ENCODE assay signal across 1 cellular context in the genomic region with DNA sequence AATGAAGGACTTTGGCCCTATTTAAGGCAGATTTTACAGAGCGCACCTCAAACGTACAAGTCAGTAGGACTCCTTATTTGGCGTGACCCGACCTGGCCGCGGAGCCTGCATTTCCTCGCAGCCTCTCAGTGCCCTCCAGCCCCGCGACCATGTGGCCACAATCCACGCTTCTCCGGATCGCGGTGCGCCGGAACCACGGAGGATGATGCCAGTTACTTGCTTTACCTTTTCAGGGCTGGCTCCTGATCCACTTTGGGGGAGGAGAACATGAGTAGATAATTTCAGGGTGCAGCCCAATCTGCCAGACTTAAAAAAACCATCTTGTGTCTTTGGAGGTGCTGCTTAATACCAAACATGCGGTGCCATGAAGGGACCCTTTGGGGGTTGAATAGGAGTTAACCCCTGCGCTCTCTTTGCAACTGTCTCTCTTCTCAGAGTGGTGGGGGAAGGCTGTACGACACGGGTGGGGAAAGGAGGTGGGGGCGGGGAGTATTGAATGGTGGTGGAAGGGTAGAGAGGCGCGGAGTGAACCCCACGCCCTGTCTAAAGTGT.
TF ChIP-seq lines count a peak whose summit lies in the region.

No MANE protein-coding gene starts in this region.

TF ChIP-seq in GM23338, 12 proteins besides CTCF, POLR2A, EP300 and RAD21 (continued from another document):
- no peak for TF ChIP-seq EZH2 (IDR thresholded peaks at IDR 0.05; ENCODE audit: low read depth, unreplicated experiment)
- no peak for TF ChIP-seq POLR2AphosphoS5 (IDR thresholded peaks at IDR 0.05; ENCODE audit: low read depth)
- no peak for TF ChIP-seq ZNF331 (CRISPR knock-in tag; IDR thresholded peaks at IDR 0.05; ENCODE audit: low read depth)
- TF ChIP-seq ZNF114 (CRISPR knock-in tag; IDR thresholded peaks at IDR 0.05) = no peak
- no peak for TF ChIP-seq NANOG (IDR thresholded peaks at IDR 0.05; ENCODE audit: borderline replicate concordance)
- TF ChIP-seq, protein P1, sequence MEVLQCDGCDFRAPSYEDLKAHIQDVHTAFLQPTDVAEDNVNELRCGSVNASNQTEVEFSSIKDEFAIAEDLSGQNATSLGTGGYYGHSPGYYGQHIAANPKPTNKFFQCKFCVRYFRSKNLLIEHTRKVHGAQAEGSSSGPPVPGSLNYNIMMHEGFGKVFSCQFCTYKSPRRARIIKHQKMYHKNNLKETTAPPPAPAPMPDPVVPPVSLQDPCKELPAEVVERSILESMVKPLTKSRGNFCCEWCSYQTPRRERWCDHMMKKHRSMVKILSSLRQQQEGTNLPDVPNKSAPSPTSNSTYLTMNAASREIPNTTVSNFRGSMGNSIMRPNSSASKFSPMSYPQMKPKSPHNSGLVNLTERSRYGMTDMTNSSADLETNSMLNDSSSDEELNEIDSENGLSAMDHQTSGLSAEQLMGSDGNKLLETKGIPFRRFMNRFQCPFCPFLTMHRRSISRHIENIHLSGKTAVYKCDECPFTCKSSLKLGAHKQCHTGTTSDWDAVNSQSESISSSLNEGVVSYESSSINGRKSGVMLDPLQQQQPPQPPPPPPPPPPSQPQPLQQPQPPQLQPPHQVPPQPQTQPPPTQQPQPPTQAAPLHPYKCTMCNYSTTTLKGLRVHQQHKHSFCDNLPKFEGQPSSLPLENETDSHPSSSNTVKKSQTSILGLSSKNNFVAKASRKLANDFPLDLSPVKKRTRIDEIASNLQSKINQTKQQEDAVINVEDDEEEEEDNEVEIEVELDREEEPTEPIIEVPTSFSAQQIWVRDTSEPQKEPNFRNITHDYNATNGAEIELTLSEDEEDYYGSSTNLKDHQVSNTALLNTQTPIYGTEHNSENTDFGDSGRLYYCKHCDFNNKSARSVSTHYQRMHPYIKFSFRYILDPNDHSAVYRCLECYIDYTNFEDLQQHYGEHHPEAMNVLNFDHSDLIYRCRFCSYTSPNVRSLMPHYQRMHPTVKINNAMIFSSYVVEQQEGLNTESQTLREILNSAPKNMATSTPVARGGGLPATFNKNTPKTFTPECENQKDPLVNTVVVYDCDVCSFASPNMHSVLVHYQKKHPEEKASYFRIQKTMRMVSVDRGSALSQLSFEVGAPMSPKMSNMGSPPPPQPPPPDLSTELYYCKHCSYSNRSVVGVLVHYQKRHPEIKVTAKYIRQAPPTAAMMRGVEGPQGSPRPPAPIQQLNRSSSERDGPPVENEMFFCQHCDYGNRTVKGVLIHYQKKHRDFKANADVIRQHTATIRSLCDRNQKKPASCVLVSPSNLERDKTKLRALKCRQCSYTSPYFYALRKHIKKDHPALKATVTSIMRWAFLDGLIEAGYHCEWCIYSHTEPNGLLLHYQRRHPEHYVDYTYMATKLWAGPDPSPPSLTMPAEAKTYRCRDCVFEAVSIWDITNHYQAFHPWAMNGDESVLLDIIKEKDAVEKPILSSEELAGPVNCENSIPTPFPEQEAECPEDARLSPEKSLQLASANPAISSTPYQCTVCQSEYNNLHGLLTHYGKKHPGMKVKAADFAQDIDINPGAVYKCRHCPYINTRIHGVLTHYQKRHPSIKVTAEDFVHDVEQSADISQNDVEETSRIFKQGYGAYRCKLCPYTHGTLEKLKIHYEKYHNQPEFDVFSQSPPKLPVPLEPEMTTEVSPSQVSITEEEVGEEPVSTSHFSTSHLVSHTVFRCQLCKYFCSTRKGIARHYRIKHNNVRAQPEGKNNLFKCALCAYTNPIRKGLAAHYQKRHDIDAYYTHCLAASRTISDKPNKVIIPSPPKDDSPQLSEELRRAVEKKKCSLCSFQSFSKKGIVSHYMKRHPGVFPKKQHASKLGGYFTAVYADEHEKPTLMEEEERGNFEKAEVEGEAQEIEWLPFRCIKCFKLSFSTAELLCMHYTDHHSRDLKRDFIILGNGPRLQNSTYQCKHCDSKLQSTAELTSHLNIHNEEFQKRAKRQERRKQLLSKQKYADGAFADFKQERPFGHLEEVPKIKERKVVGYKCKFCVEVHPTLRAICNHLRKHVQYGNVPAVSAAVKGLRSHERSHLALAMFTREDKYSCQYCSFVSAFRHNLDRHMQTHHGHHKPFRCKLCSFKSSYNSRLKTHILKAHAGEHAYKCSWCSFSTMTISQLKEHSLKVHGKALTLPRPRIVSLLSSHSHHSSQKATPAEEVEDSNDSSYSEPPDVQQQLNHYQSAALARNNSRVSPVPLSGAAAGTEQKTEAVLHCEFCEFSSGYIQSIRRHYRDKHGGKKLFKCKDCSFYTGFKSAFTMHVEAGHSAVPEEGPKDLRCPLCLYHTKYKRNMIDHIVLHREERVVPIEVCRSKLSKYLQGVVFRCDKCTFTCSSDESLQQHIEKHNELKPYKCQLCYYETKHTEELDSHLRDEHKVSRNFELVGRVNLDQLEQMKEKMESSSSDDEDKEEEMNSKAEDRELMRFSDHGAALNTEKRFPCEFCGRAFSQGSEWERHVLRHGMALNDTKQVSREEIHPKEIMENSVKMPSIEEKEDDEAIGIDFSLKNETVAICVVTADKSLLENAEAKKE (CRISPR knock-in tag; IDR thresholded peaks at IDR 0.05) = no peak
- TF ChIP-seq STAT1 (IDR thresholded peaks at IDR 0.05; ENCODE audit: unreplicated experiment) = no peak
- TF ChIP-seq CREB1 (CRISPR knock-in tag; IDR thresholded peaks at IDR 0.05; ENCODE audit: low read depth) = no peak
TF ChIP-seq in GM23338: peak in this region for 0.
